1 cellular context compared by ENCODE assay signal in genomic region chr7:130149575-130150139, GRCh38.
TF ChIP-seq lines count a peak whose summit lies in the region.

No MANE protein-coding gene starts in this region.

TF ChIP-seq in GM12878, 131 proteins besides CTCF, POLR2A, EP300 and RAD21:
- TF ChIP-seq MEF2B (IDR thresholded peaks at IDR 0.05; ENCODE audit: partially characterized antibody, poor library complexity, severe bottlenecking), result peak; percentile 36
- TF ChIP-seq SPI1 (IDR thresholded peaks at IDR 0.05; ENCODE audit: borderline replicate concordance, insufficient read depth, low read depth, low read length), result peak; percentile 37; the same call in 1 of the 2 replicates
- TF ChIP-seq EED (IDR thresholded peaks at IDR 0.05; ENCODE audit: low read depth), result peak; percentile 15; the same call in 1 of the 2 replicates
- TF ChIP-seq IKZF1 (conservative IDR thresholded peaks at IDR 0.05), result 0 out of 2 replicates have a peak, but pooled peaks have one; percentile 25
- TF ChIP-seq STAT3 (IDR thresholded peaks at IDR 0.05; ENCODE audit: low read depth, low read length), result no peak
- no peak for TF ChIP-seq SUPT20H (IDR thresholded peaks at IDR 0.05; ENCODE audit: borderline replicate concordance, control insufficient read depth, low read depth, low read length)
- peak; percentile 30; the same call in 1 of the 2 replicates for TF ChIP-seq YY1 (IDR thresholded peaks at IDR 0.05; ENCODE audit: low read depth, low read length)
- TF ChIP-seq ETV6 (conservative IDR thresholded peaks at IDR 0.05 in 1 of 2, IDR thresholded peaks at IDR 0.05 in 1 of 2; ENCODE audit: borderline replicate concordance in 1 of 2, low read depth in 1 of 2), result 0 out of 4 replicates have a peak, but pooled peaks of 1 of the 2 experiments have one; percentile 27
